In genomic region chr12:84550518-84550917, GRCh38 we compare ENCODE assay signal across 31 cellular contexts.
"Had no signal": no experiment of that assay in that cellular context is flagged by ENCODE, and none has a peak within 500 bp of the region (broad histone marks: within the 10 kb centered on the region; RNA-seq: fewer than 3 reads in every experiment).

No MANE protein-coding gene starts in this region.

- ATAC-seq: activated CD8-positive, alpha-beta memory T cell treated with anti-CD3 and anti-CD28 coated beads, Interleukin-2, amount 10 ng/mL, durations not matched to agents 7 days and 5 days; activated naive CD8-positive, alpha-beta T cell treated with anti-CD3 and anti-CD28 coated beads, Interleukin-2, amount 50 U/mL, for 24 hours; Panc1 had no signal

- H3K4me1 ChIP-seq: SJCRH30 had no signal

- H3K27me3 ChIP-seq: SJCRH30 had no signal

- H3K36me3 ChIP-seq: SJCRH30 had no signal

- DNase-seq: activated B cell treated with CpG ODN at 0.5 μM for 24 hours; activated CD4-positive, alpha-beta memory T cell treated with anti-CD3 and anti-CD28 coated beads, Interleukin-2, amount 10 ng/mL, durations not matched to agents 7 days and 5 days; activated CD4-positive, alpha-beta T cell treated with anti-CD3 and anti-CD28 coated beads for 48 hours; activated CD4-positive, CD25-positive, alpha-beta regulatory T cell treated with anti-CD3 and anti-CD28 coated beads, Interleukin-2, amount 50 U/mL, for 72 hours; activated CD8-positive, alpha-beta memory T cell treated with anti-CD3 and anti-CD28 coated beads for 24 hours; activated CD8-positive, alpha-beta memory T cell treated with anti-CD3 and anti-CD28 coated beads, Interleukin-2, amount 10 ng/mL, durations not matched to agents 7 days and 5 days; activated CD8-positive, alpha-beta memory T cell treated with anti-CD3 and anti-CD28 coated beads, Interleukin-2, amount 50 U/mL, for 48 hours; activated effector memory CD4-positive, alpha-beta T cell treated with Interleukin-2 at 50 U/mL for 16 hours; activated naive CD4-positive, alpha-beta T cell treated with anti-CD3 and anti-CD28 coated beads, Interleukin-2, amount 10 ng/mL, durations not matched to agents 7 days and 5 days; activated naive CD8-positive, alpha-beta T cell treated with anti-CD3 and anti-CD28 coated beads, Interleukin-2, amount 50 U/mL, for 24 hours; activated T-cell treated with anti-CD3 and anti-CD28 coated beads, Interleukin-2, amount 50 U/mL, for 48 hours; anterior cingulate cortex; caudate nucleus; NCI-H1092 treated with DMSO at 0.1 percent for 48 hours; NCI-H146; NCI-H187; NCI-H2029 treated with DMSO at 0.1 percent for 48 hours; NCI-H2107; NCI-H2171; NCI-H510A; NCI-H526; NCI-H748 treated with DMSO at 0.1 percent for 48 hours; SHP77; SJCRH30; SW 1271; T-helper 1 cell; T-helper 2 cell; T-helper 9 cell had no signal

- H3K27ac ChIP-seq: SJCRH30, SK-N-MC, VCaP had no signal

- H3K4me3 ChIP-seq: SJCRH30, SK-N-MC had no signal

- H3K9me3 ChIP-seq: SJCRH30 had no signal
